ENCODE assay signal across 8 cellular contexts in the genomic region with DNA sequence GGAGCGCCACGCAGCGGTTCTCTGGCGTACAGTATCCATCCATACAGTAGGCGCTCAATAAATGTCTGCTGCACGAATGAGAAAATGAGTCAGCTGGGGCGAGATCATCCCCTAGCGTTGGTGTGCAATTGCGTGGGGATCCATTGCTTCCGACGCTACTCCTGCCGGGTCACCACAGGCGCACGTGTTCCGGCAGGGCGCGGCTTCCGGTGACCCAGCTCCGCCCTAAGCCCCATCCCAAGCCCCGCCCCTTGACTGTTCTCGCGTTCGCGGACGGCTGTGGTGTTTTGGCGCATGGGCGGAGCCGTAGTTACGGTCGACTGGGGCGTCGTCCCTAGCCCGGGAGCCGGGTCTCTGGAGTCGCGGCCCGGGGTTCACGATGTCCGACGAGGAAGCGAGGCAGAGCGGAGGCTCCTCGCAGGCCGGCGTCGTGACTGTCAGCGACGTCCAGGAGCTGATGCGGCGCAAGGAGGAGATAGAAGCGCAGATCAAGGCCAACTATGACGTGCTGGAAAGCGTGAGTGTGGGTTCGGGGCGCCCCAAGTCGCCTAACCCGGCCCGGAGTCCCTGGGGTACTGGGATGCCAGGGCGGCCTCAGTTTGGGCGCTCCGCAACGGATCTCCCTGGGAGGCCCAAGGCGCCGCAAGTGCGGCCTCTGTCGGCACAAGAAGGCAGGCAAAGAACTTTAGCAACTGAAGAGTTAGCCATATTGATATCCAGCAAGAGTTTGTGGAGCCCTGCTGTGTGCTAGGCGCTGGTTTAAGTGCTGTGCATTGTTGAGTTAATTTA. TPM values are rescaled to one million over a fixed set of nuclear protein-coding genes. Genes with fewer than 3 reads are reported as not detected.
DNase-seq lines count a peak whose midpoint lies in the region; TF ChIP-seq lines count a peak whose summit lies in the region.

A gene with protein sequence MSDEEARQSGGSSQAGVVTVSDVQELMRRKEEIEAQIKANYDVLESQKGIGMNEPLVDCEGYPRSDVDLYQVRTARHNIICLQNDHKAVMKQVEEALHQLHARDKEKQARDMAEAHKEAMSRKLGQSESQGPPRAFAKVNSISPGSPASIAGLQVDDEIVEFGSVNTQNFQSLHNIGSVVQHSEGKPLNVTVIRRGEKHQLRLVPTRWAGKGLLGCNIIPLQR (plus strand): TSS at position 313 of the 789 bp plus-strand sequence. CDS start 67 bp downstream, at position 380.

- peaks cover 8% of the 10 kb centered on the region for H3F3A ChIP-seq in MM.1S (ENCODE audit: insufficient read depth, low read length)
- no peaks in the 10 kb centered on the region for H3F3A ChIP-seq in neural cell (ENCODE audit: insufficient read depth, low read length, poor library complexity, severe bottlenecking)

- peak; percentile 93 for DNase-seq in GF-D8 (lab: John Stamatoyannopoulos, UW)
- DNase-seq in HCEC 1CT = peak; percentile 99
- peak; percentile 91 for DNase-seq in MM.1S
- peak; percentile 86 for DNase-seq in SIG-M5 (lab: John Stamatoyannopoulos, UW)
- DNase-seq in activated gamma-delta T cell (lab: John Stamatoyannopoulos, UW) = peak; percentile 90
- peak; percentile 97 for DNase-seq in fibroblast of the conjunctiva (ENCODE audit: low read depth)
- DNase-seq in stomach = peak; percentile 99

- H2AFZ ChIP-seq in MM.1S (ENCODE audit: low read length) (peak within 1 kb of the TSS; percentile 88), neural cell (ENCODE audit: low read depth, low read length) (peak within 1 kb of the TSS; percentile 92)

- H3K9me3 ChIP-seq in MM.1S (replicated peaks; ENCODE audit: insufficient read depth, low read length) (no peaks in the 10 kb centered on the region), neural cell (ENCODE audit: low read length) (no peaks in the 10 kb centered on the region), stomach (no peaks in the 10 kb centered on the region)

- H3K4me2 ChIP-seq in MM.1S (ENCODE audit: low read depth, low read length) (peak within 1 kb of the TSS; percentile 82), neural cell (ENCODE audit: low read length) (peak within 1 kb of the TSS; percentile 58)

- H3K79me2 ChIP-seq in MM.1S (ENCODE audit: low read length) (peaks cover 27% of the 10 kb centered on the region), neural cell (replicated peaks; ENCODE audit: insufficient read depth, low read length) (peaks cover 10% of the 10 kb centered on the region)

- H3K27ac ChIP-seq in MM.1S (ENCODE audit: low read length) (peak within 1 kb of the TSS; percentile 78), neural cell (ENCODE audit: low read length) (peak within 1 kb of the TSS; percentile 81), stomach (peak within 1 kb of the TSS; percentile 94 to 98 (median 97))

- TF ChIP-seq RAD21 in neural cell (conservative IDR thresholded peaks at IDR 0.05) = peak; percentile 68

- peak in 1 of 4 donors; percentile 9 for TF ChIP-seq POLR2A in stomach (IDR thresholded peaks at IDR 0.05)

- WGBS in stomach, 5 donors = 0 to 1% (median 1%) methylated on average over 36 to 67 of the region's 67 CpGs

- TF ChIP-seq CTCF in MM.1S (IDR thresholded peaks at IDR 0.05; ENCODE audit: low read length) = peak; percentile 47
- TF ChIP-seq CTCF in neural cell (IDR thresholded peaks at IDR 0.05; ENCODE audit: poor library complexity, severe bottlenecking) = peak; percentile 76
- TF ChIP-seq CTCF in stomach (IDR thresholded peaks at IDR 0.05) = peak in 5 of 7 experiments; percentile 20 to 62 (median 40)

- peak; percentile 45 for TF ChIP-seq EP300 in neural cell (conservative IDR thresholded peaks at IDR 0.05; ENCODE audit: poor library complexity, severe bottlenecking)
- peak; percentile 19 for TF ChIP-seq EP300 in stomach (IDR thresholded peaks at IDR 0.05)

- no peaks in the 10 kb centered on the region for H3K27me3 ChIP-seq in MM.1S (replicated peaks; ENCODE audit: insufficient read depth, low read length)
- H3K27me3 ChIP-seq in neural cell (ENCODE audit: insufficient read depth, low read depth, low read length) = no peaks in the 10 kb centered on the region
- H3K27me3 ChIP-seq in stomach = no peaks in the 10 kb centered on the region

- H4K20me1 ChIP-seq in MM.1S (ENCODE audit: insufficient read depth, low read length) (no peaks in the 10 kb centered on the region), neural cell (ENCODE audit: insufficient read depth) (no peaks in the 10 kb centered on the region)

- intact Hi-C loops in stomach (cut with DNase I; ENCODE audit: low total_unique reads) = no loop called here

- H3K4me1 ChIP-seq in MM.1S (ENCODE audit: low read length) (peaks cover 11% of the 10 kb centered on the region; the same call in 1 of the 2 replicates), stomach (peaks cover 24 to 51% (median 47%) of the 10 kb centered on the region in 4 donors)

- H3K4me3 ChIP-seq in MM.1S (ENCODE audit: low read length) (peak within 1 kb of the TSS; percentile 85), neural cell (ENCODE audit: low read length) (peak within 1 kb of the TSS; percentile 91), stomach (peak within 1 kb of the TSS; percentile 63 to 82 (median 73))

- H3K9ac ChIP-seq in MM.1S (ENCODE audit: low read length) (peak within 1 kb of the TSS; percentile 81), neural cell (ENCODE audit: low read length) (peak within 1 kb of the TSS; percentile 81)

- H3K9me2 ChIP-seq in MM.1S (replicated peaks; ENCODE audit: insufficient read depth, low read length) (no peaks in the 10 kb centered on the region), neural cell (ENCODE audit: insufficient read depth, low read length) (no peaks in the 10 kb centered on the region)

- no peaks in the 10 kb centered on the region for H3K36me3 ChIP-seq in MM.1S (replicated peaks; ENCODE audit: insufficient read depth, low read length)
- no peaks in the 10 kb centered on the region for H3K36me3 ChIP-seq in neural cell (ENCODE audit: insufficient read depth, low read length)
- H3K36me3 ChIP-seq in stomach = peaks cover 0 to 23% (median 20%) of the 10 kb centered on the region in 4 donors

TF ChIP-seq in neural cell, 6 proteins besides CTCF, POLR2A, EP300 and RAD21:
- TF ChIP-seq SMC3 (conservative IDR thresholded peaks at IDR 0.05; ENCODE audit: poor library complexity) (peak; percentile 76), TAF1 (IDR thresholded peaks at IDR 0.05; ENCODE audit: low read depth) (no peak), POLR2AphosphoS5 (IDR thresholded peaks at IDR 0.05) (peak; percentile 85), MXI1 (conservative IDR thresholded peaks at IDR 0.05; ENCODE audit: poor library complexity, severe bottlenecking) (peak; percentile 88), EZH2 (IDR thresholded peaks at IDR 0.05; ENCODE audit: borderline replicate concordance, insufficient read depth, low read length, poor library complexity, severe bottlenecking) (no peak)
- TF ChIP-seq, protein P1, sequence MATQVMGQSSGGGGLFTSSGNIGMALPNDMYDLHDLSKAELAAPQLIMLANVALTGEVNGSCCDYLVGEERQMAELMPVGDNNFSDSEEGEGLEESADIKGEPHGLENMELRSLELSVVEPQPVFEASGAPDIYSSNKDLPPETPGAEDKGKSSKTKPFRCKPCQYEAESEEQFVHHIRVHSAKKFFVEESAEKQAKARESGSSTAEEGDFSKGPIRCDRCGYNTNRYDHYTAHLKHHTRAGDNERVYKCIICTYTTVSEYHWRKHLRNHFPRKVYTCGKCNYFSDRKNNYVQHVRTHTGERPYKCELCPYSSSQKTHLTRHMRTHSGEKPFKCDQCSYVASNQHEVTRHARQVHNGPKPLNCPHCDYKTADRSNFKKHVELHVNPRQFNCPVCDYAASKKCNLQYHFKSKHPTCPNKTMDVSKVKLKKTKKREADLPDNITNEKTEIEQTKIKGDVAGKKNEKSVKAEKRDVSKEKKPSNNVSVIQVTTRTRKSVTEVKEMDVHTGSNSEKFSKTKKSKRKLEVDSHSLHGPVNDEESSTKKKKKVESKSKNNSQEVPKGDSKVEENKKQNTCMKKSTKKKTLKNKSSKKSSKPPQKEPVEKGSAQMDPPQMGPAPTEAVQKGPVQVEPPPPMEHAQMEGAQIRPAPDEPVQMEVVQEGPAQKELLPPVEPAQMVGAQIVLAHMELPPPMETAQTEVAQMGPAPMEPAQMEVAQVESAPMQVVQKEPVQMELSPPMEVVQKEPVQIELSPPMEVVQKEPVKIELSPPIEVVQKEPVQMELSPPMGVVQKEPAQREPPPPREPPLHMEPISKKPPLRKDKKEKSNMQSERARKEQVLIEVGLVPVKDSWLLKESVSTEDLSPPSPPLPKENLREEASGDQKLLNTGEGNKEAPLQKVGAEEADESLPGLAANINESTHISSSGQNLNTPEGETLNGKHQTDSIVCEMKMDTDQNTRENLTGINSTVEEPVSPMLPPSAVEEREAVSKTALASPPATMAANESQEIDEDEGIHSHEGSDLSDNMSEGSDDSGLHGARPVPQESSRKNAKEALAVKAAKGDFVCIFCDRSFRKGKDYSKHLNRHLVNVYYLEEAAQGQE (IDR thresholded peaks at IDR 0.05; ENCODE audit: borderline replicate concordance) = peak; percentile 54

RNA-seq across cellular contexts. Expression of the gene that starts here (rescaled TPM):
- polyA plus RNA-seq in neural cell = 74.9 and 79.3 TPM in 2 replicates
- 20.2 and 31.8 TPM in 2 replicates for polyA minus RNA-seq in neural cell
- total RNA-seq in stomach = 10 to 100 TPM in 3 of 5 donors, 1 to 10 TPM in 2; 2.9 to 38.8 (median 14.0) TPM
- 10 to 100 TPM; 44.1 to 97.3 (median 85.5) TPM for polyA plus RNA-seq in stomach

Comparison
In these comparisons a context has a peak if more than half of its experiments do, and no peak if none do; other contexts are left out.
1. Peak in every context shown above with its lines: DNase-seq, H3K4me3 ChIP-seq and H3K27ac ChIP-seq.